Comparison of ENCODE assay signal across 8 cellular contexts in genomic region chr6:37432916-37433656, GRCh38. TPM values are rescaled to one million over a fixed set of nuclear protein-coding genes. Genes with fewer than 3 reads are reported as not detected.
DNase-seq lines count a peak whose midpoint lies in the region; FAIRE-seq and TF ChIP-seq lines count a peak whose summit lies in the region.

Gene CMTR1, plus strand, starts transcription at chr6:37433221. Its CDS starts 2,409 bp downstream, at chr6:37435630.

- H2BK12ac ChIP-seq in neuronal stem cell (ENCODE audit: low read length) = no peak within 1 kb of the TSS

- H3K4me1 Mint-ChIP-seq in activated naive CD4-positive, alpha-beta T cell treated with anti-CD3 and anti-CD28 coated beads for 36 hours (ENCODE audit: low read depth) = peaks cover 36% of the 10 kb centered on the region

- H3K9me3 ChIP-seq in neuronal stem cell (replicated peaks in 1 of 2; ENCODE audit: control insufficient read depth in 2 of 2, insufficient read depth in 1 of 2, low read depth in 1 of 2, low read length in 2 of 2) = no peaks in the 10 kb centered on the region

- H3K23ac ChIP-seq in neuronal stem cell (ENCODE audit: low read depth, low read length, poor library complexity) = peak within 1 kb of the TSS; percentile 46

- H2BK15ac ChIP-seq in neuronal stem cell (ENCODE audit: low read length) = no peak within 1 kb of the TSS

- DNase-seq in GM04504 (ENCODE audit: low read depth) = peak; percentile 78
- DNase-seq in HFF-Myc (ENCODE audit: extremely low read depth, low read depth) = peak; percentile 58
- peak; percentile 91 for DNase-seq in MV-4-11 (lab: John Stamatoyannopoulos, UW)
- DNase-seq in SK-N-DZ (ENCODE audit: low spot score) = peak; percentile 85
- peak; percentile 97 for DNase-seq in activated naive CD4-positive, alpha-beta T cell treated with anti-CD3 and anti-CD28 coated beads for 36 hours
- DNase-seq in frontal cortex (ENCODE audit: low spot score in 2 of 2) = peak; percentile 92 to 94
- DNase-seq in neuronal stem cell (ENCODE audit: low spot score) = peak; percentile 83

- TF ChIP-seq CTCF in HFF-Myc (IDR thresholded peaks at IDR 0.05; ENCODE audit: low read depth, low read length, missing control alignments) = no peak
- TF ChIP-seq CTCF in subcutaneous adipose tissue (IDR thresholded peaks at IDR 0.05; ENCODE audit: low read depth) = no peak

- H3K4me2 ChIP-seq in neuronal stem cell (ENCODE audit: insufficient read depth, low read length, poor library complexity, severe bottlenecking) = peak within 1 kb of the TSS; percentile 60

- H3K27me3 Mint-ChIP-seq in activated naive CD4-positive, alpha-beta T cell treated with anti-CD3 and anti-CD28 coated beads for 36 hours (ENCODE audit: low read depth) = no peaks in the 10 kb centered on the region

- peak within 1 kb of the TSS; percentile 85 for H2AFZ ChIP-seq in neuronal stem cell (ENCODE audit: low read length)

- no peak within 1 kb of the TSS for H3K27ac ChIP-seq in neuronal stem cell (replicated peaks; ENCODE audit: low read length)

- H3K4me3 Mint-ChIP-seq in activated naive CD4-positive, alpha-beta T cell treated with anti-CD3 and anti-CD28 coated beads for 36 hours = peak within 1 kb of the TSS; percentile 97

- no peak within 1 kb of the TSS for H2BK120ac ChIP-seq in neuronal stem cell (ENCODE audit: low read depth, low read length)

- peaks cover 2 to 4% of the 10 kb centered on the region in 2 donors for H3K4me1 ChIP-seq in neuronal stem cell (ENCODE audit: control insufficient read depth in 2 of 2, insufficient read depth in 1 of 2, low read depth in 1 of 2, low read length in 2 of 2)

- H2BK5ac ChIP-seq in neuronal stem cell (ENCODE audit: low read length) = no peak within 1 kb of the TSS

- peak within 1 kb of the TSS; percentile 91 for H3K4me3 ChIP-seq in HFF-Myc (replicated peaks; ENCODE audit: low read depth, low read length)
- H3K4me3 ChIP-seq in neuronal stem cell (ENCODE audit: low read length in 2 of 2) = peak within 1 kb of the TSS; percentile 90

- peak within 1 kb of the TSS; percentile 70 for H4K8ac ChIP-seq in neuronal stem cell (ENCODE audit: low read depth, low read length)

- intact Hi-C loops in activated naive CD4-positive, alpha-beta T cell treated with anti-CD3 and anti-CD28 coated beads for 36 hours (cut with micrococcal nuclease) = loop anchor here (1.0 to 5.0 kb wide), 9 partner anchors 69 to 1204 kb away; partner anchors contain the start of genes BTBD9, MDGA1, PIM1 and TBC1D22B

- CTCF ChIA-PET in activated naive CD4-positive, alpha-beta T cell treated with anti-CD3 and anti-CD28 coated beads for 36 hours (lab: Charles Lee) = interaction anchor here (0.9 to 1.8 kb wide), 4 partner anchors 56 to 220 kb away, joined by 3 to 4 read pairs (median 4); no protein-coding TSS in a partner anchor

- peak within 1 kb of the TSS; percentile 81 for H3K18ac ChIP-seq in neuronal stem cell (ENCODE audit: low read length)

- H3K9ac ChIP-seq in neuronal stem cell (ENCODE audit: low read depth, low read length, poor library complexity) = peak within 1 kb of the TSS; percentile 96

- H3K27me3 ChIP-seq in neuronal stem cell (ENCODE audit: control insufficient read depth in 3 of 3, insufficient read depth in 3 of 3, low read depth in 1 of 3, low read length in 3 of 3) = peaks cover 0 to under 1% (median 0%) of the 10 kb centered on the region in 3 experiments

- H3K79me1 ChIP-seq in neuronal stem cell (ENCODE audit: low read depth, low read length) = no peaks in the 10 kb centered on the region

- no CpG with 5 or more reads among the region's 61 CpGs for WGBS in neuronal stem cell (ENCODE audit: extremely low coverage in 2 of 2, insufficient read length in 2 of 2, insufficient replicate concordance in 1 of 2), 2 donors

- no peaks in the 10 kb centered on the region for H3K9me3 Mint-ChIP-seq in activated naive CD4-positive, alpha-beta T cell treated with anti-CD3 and anti-CD28 coated beads for 36 hours

- peak within 1 kb of the TSS; percentile 97 for H3K27ac Mint-ChIP-seq in activated naive CD4-positive, alpha-beta T cell treated with anti-CD3 and anti-CD28 coated beads for 36 hours

- no peak within 1 kb of the TSS for H3K4ac ChIP-seq in neuronal stem cell (ENCODE audit: low read length)

- peaks cover 22% of the 10 kb centered on the region for H3K36me3 Mint-ChIP-seq in activated naive CD4-positive, alpha-beta T cell treated with anti-CD3 and anti-CD28 coated beads for 36 hours (ENCODE audit: low read depth)

- H4K91ac ChIP-seq in neuronal stem cell (ENCODE audit: low read depth, low read length, poor library complexity) = no peak within 1 kb of the TSS

- peaks cover 10 to 26% of the 10 kb centered on the region in 2 donors for H3K36me3 ChIP-seq in neuronal stem cell (replicated peaks in 1 of 2; ENCODE audit: control insufficient read depth in 2 of 2, insufficient read depth in 2 of 2, low read length in 2 of 2)

- no peak for FAIRE-seq in frontal cortex (lab: Jason Lieb, UNC)

- no peak within 1 kb of the TSS for H2AK5ac ChIP-seq in neuronal stem cell (ENCODE audit: low read depth, low read length)

- peak within 1 kb of the TSS; percentile 72 for H3K14ac ChIP-seq in neuronal stem cell (ENCODE audit: low read length)

RNA-seq across cellular contexts. Expression of gene CMTR1, which starts in this region (rescaled TPM):
- polyA plus RNA-seq in SK-N-DZ (2014; cell fraction: cytosol; rRNA removed) = 51.8 and 55.6 TPM in 2 replicates
- polyA plus RNA-seq in SK-N-DZ (2014; cell fraction: nucleus; rRNA removed) = 141 and 164 TPM in 2 replicates
- total RNA-seq in activated naive CD4-positive, alpha-beta T cell treated with anti-CD3 and anti-CD28 coated beads for 36 hours = 10 to 100 TPM; 70.9 to 71.3 TPM
- total RNA-seq in frontal cortex (31.0 TPM), subcutaneous adipose tissue (10 to 100 TPM; 21.4 to 43.1 (median 29.3) TPM)
- polyA plus RNA-seq in neuronal stem cell (2013, experiment 1 of 2) = 20.1 TPM
- 18.2 TPM for polyA plus RNA-seq in neuronal stem cell (2013, experiment 2 of 2)
